Comparison of ENCODE assay signal across 16 cellular contexts in the genomic region with DNA sequence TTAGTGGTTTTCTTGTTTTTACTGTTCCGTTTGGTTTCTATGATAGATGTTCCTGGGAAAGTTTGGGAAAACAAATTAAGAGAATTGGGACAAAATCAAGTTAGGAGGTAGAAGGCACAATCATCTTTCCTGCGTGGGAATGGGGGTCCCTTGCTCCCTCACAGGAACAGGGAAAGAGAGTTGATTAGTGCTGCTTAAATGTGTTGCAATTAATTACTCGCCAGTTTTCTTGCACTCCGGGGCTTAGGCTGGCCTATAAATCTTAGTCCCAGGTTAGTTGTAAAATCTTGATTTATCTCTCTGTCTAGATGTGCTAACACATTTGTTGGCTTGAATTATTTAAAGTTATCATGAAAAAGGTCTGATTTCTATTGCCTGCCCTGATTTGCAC. TPM values are rescaled to one million over a fixed set of nuclear protein-coding genes. Genes with fewer than 3 reads are reported as not detected.
DNase-seq lines count a peak whose midpoint lies in the region; ATAC-seq and TF ChIP-seq lines count a peak whose summit lies in the region.
"Had no signal": no experiment of that assay in that cellular context is flagged by ENCODE, and none has a peak within 500 bp of the region (broad histone marks: within the 10 kb centered on the region; RNA-seq: fewer than 3 reads in every experiment).

No MANE protein-coding gene starts in this region.

- H3K36me3 ChIP-seq in HUES48 (ENCODE audit: control insufficient read depth, insufficient read depth, low read length) (no peaks in the 10 kb centered on the region), endodermal cell (ENCODE audit: control insufficient read depth, insufficient read depth, low read length) (no peaks in the 10 kb centered on the region), sigmoid colon (no peaks in the 10 kb centered on the region)
- H3K36me3 ChIP-seq: upper lobe of right lung had no signal

- H3K4me3 Mint-ChIP-seq in CD4-positive, alpha-beta T cell = peak overlapping the region; percentile 18
- no peak overlapping the region for H3K4me3 Mint-ChIP-seq in endodermal cell

- TF ChIP-seq CTCF in CD4-positive, alpha-beta T cell (IDR thresholded peaks at IDR 0.05) = no peak
- TF ChIP-seq CTCF in endodermal cell (conservative IDR thresholded peaks at IDR 0.05) (no peak), sigmoid colon (IDR thresholded peaks at IDR 0.05) (no peak), GM13976 (IDR thresholded peaks at IDR 0.05; ENCODE audit: borderline replicate concordance, control extremely low read depth, extremely low read depth, insufficient read depth, missing control alignments) (no peak)

- H3K4me3 ChIP-seq in HUES48 (ENCODE audit: low read depth, low read length) = no peak overlapping the region
- H3K4me3 ChIP-seq in endodermal cell (ENCODE audit: low read length) = no peak overlapping the region
- H3K4me3 ChIP-seq in sigmoid colon = no peak overlapping the region
- H3K4me3 ChIP-seq: coronary artery, upper lobe of right lung had no signal

- peaks cover 19% of the 10 kb centered on the region for H3K4me1 Mint-ChIP-seq in CD4-positive, alpha-beta T cell (ENCODE audit: low read depth)
- H3K4me1 Mint-ChIP-seq in endodermal cell = peaks cover 38% of the 10 kb centered on the region

- ATAC-seq in CD4-positive, alpha-beta T cell (ENCODE audit: poor library complexity) = no peak
- no peak for ATAC-seq in GM19397 (IDR thresholded peaks at IDR 0.05; ENCODE audit: unreplicated experiment)

- no peaks in the 10 kb centered on the region for H3K27me3 Mint-ChIP-seq in CD4-positive, alpha-beta T cell
- H3K27me3 Mint-ChIP-seq in endodermal cell (ENCODE audit: insufficient read depth) = no peaks in the 10 kb centered on the region

- H3K9me3 ChIP-seq in CD4-positive, alpha-beta T cell (ENCODE audit: control insufficient read depth, low read length) = no peaks in the 10 kb centered on the region
- H3K9me3 ChIP-seq in HUES48 (ENCODE audit: control insufficient read depth, insufficient read depth, low read length) (no peaks in the 10 kb centered on the region), endodermal cell (ENCODE audit: control insufficient read depth, low read length) (no peaks in the 10 kb centered on the region), sigmoid colon (no peaks in the 10 kb centered on the region)
- H3K9me3 ChIP-seq: upper lobe of right lung had no signal

- H3K36me3 Mint-ChIP-seq in CD4-positive, alpha-beta T cell (ENCODE audit: low read depth) = no peaks in the 10 kb centered on the region
- H3K36me3 Mint-ChIP-seq in endodermal cell (ENCODE audit: low read depth) = no peaks in the 10 kb centered on the region

- POLR2A ChIA-PET in CD4-positive, alpha-beta T cell (lab: Charles Lee) = interaction anchor here (1.1 kb wide), 1 partner anchor 9 kb away, joined by 3 read pairs; no protein-coding TSS in a partner anchor

- H3K9me3 Mint-ChIP-seq in CD4-positive, alpha-beta T cell = no peaks in the 10 kb centered on the region
- H3K9me3 Mint-ChIP-seq in endodermal cell = no peaks in the 10 kb centered on the region

- H3K27ac Mint-ChIP-seq in CD4-positive, alpha-beta T cell = no peak overlapping the region
- peak overlapping the region; percentile 3 for H3K27ac Mint-ChIP-seq in endodermal cell

- intact Hi-C loops in CD4-positive, alpha-beta T cell (cut with DNase I, micrococcal nuclease) = no loop called here
- intact Hi-C loops in sigmoid colon (cut with DNase I) = loop anchor here (2.0 to 10.0 kb wide), 2 partner anchors 47 to 215 kb away; no protein-coding TSS in a partner anchor

- CTCF ChIA-PET in CD4-positive, alpha-beta T cell (lab: Charles Lee) = no interaction called here

- in situ Hi-C loops in GM13976 (cut with MboI; ENCODE audit: low sequenced_read_pairs, unreplicated experiment) = no loop called here

- no peak for DNase-seq in CD4-positive, alpha-beta T cell
- no peak for DNase-seq in endodermal cell
- DNase-seq in sigmoid colon = no peak
- DNase-seq in NCI-H2171 (lab: John Stamatoyannopoulos, UW) = no peak
- no peak for DNase-seq in GM13976 (ENCODE audit: low spot score)
- DNase-seq: activated CD4-positive, CD25-positive, alpha-beta regulatory T cell; activated gamma-delta T cell; aorta; DND-41; KG1; NCI-H1436 treated with DMSO at 0.1 percent for 48 hours; stimulated activated CD4-positive, alpha-beta T cell treated with anti-CD3 and anti-CD28 coated beads, Interleukin-2, amount 100 ng/mL, for 48 hours; upper lobe of right lung had no signal

- TF ChIP-seq POLR2A in sigmoid colon (IDR thresholded peaks at IDR 0.05) = no peak

- no peak overlapping the region for H3K27ac ChIP-seq in CD4-positive, alpha-beta T cell (ENCODE audit: low read depth, low read length)
- H3K27ac ChIP-seq in HUES48 (ENCODE audit: low read depth, low read length) = peak overlapping the region; percentile 66
- H3K27ac ChIP-seq in endodermal cell (ENCODE audit: low read depth, low read length) = no peak overlapping the region
- H3K27ac ChIP-seq in sigmoid colon = peak overlapping the region in 3 of 4 donors; percentile 52 to 67 (median 58)
- H3K27ac ChIP-seq: coronary artery, upper lobe of right lung had no signal

- WGBS in endodermal cell (ENCODE audit: insufficient coverage in 1 of 2, insufficient read length in 1 of 2), 2 experiments = 89 to 96% methylated on average over 3 to 4 of the region's 4 CpGs
- 62 to 65% methylated on average over 4 of the region's 4 CpGs for WGBS in sigmoid colon, 2 donors

- peaks cover 23% of the 10 kb centered on the region for H3K4me1 ChIP-seq in HUES48 (ENCODE audit: control insufficient read depth, insufficient read depth, low read length)
- peaks cover 13% of the 10 kb centered on the region for H3K4me1 ChIP-seq in endodermal cell (ENCODE audit: control insufficient read depth, insufficient read depth, low read length)
- peaks cover 0 to 44% (median 35%) of the 10 kb centered on the region in 4 donors for H3K4me1 ChIP-seq in sigmoid colon

- H3K9ac ChIP-seq in HUES48 (ENCODE audit: low read depth, low read length) = no peak overlapping the region
- no peak overlapping the region for H3K9ac ChIP-seq in endodermal cell (ENCODE audit: extremely low read depth, low read length, poor library complexity, severe bottlenecking)

- no peak for TF ChIP-seq EP300 in sigmoid colon (IDR thresholded peaks at IDR 0.05)

- no peaks in the 10 kb centered on the region for H3K27me3 ChIP-seq in CD4-positive, alpha-beta T cell (ENCODE audit: control insufficient read depth, insufficient read depth, low read length)
- H3K27me3 ChIP-seq in HUES48 (ENCODE audit: control insufficient read depth, insufficient read depth, low read length) = no peaks in the 10 kb centered on the region
- H3K27me3 ChIP-seq in endodermal cell (ENCODE audit: control insufficient read depth, insufficient read depth, low read length, poor library complexity, severe bottlenecking) = no peaks in the 10 kb centered on the region
- no peaks in the 10 kb centered on the region for H3K27me3 ChIP-seq in sigmoid colon
- H3K27me3 ChIP-seq: upper lobe of right lung had no signal

RNA-seq across cellular contexts. Expression of gene B3GLCT, which starts 10.0 kb away (rescaled TPM):
- total RNA-seq in CD4-positive, alpha-beta T cell = 1 to 10 TPM; 3.2 to 3.7 TPM
- total RNA-seq in endodermal cell (10 to 100 TPM; 10.1 to 11.5 TPM), sigmoid colon (1 to 10 TPM; 5.8 to 7.5 (median 6.8) TPM)
- polyA plus RNA-seq in endodermal cell (2013, experiment 1 of 2) = 15.2 TPM
- 13.8 TPM for polyA plus RNA-seq in endodermal cell (2013, experiment 2 of 2)
- polyA plus RNA-seq in sigmoid colon = 1 to 10 TPM in 2 of 3 donors, under 1 TPM in 1; 0.60 to 1.9 (median 1.2) TPM

RNA-seq across cellular contexts. Expression of gene HSPH1, which starts 48.1 kb away (rescaled TPM):
- 100 to 1,000 TPM; 226 to 238 TPM for total RNA-seq in CD4-positive, alpha-beta T cell
- total RNA-seq in endodermal cell (100 to 1,000 TPM in 1 of 2 donors, 10 to 100 TPM in 1; 88.0 to 120 TPM), sigmoid colon (10 to 100 TPM; 30.7 to 41.5 (median 33.7) TPM)
- 58.8 TPM for polyA plus RNA-seq in endodermal cell (2013, experiment 1 of 2)
- polyA plus RNA-seq in endodermal cell (2013, experiment 2 of 2) = 62.1 TPM
- 10 to 100 TPM; 12.0 to 26.1 (median 15.5) TPM for polyA plus RNA-seq in sigmoid colon

Comparison
In these comparisons a context has a peak if more than half of its experiments do, and no peak if none do; other contexts are left out.
1. H3K27ac ChIP-seq: peak in HUES48 (single experiment) and sigmoid colon (3 of 4); none in CD4-positive, alpha-beta T cell (single experiment) and endodermal cell (single experiment).